In genomic region chr15:88255109-88255495, GRCh38 we compare ENCODE assay signal across 11 cellular contexts. TPM values are rescaled to one million over a fixed set of nuclear protein-coding genes. Genes with fewer than 3 reads are reported as not detected.
A peak's percentile ranks its signal among the peaks of the same experiment; 100 is the strongest.
DNase-seq lines count a peak whose midpoint lies in the region; ATAC-seq and TF ChIP-seq lines count a peak whose summit lies in the region.
"Had no signal": no experiment of that assay in that cellular context is flagged by ENCODE, and none has a peak within 500 bp of the region (broad histone marks: within the 10 kb centered on the region; RNA-seq: fewer than 3 reads in every experiment).

No MANE protein-coding gene starts in this region.

- H3K4me3 Mint-ChIP-seq in endothelial cell (ENCODE audit: unreplicated experiment) = peak overlapping the region; percentile 50

- 3% methylated on average over 22 of the region's 22 CpGs for WGBS in HUES64
- WGBS in body of pancreas, 2 donors = 1 to 5% methylated on average over 18 to 22 of the region's 22 CpGs

- H3K4me3 ChIP-seq in BE2C (ENCODE audit: low read depth, low read length) (peak overlapping the region; percentile 26; the same call in 1 of the 2 replicates), HUES64 (ENCODE audit: low read length) (peak overlapping the region; percentile 58), body of pancreas (no peak overlapping the region)

- no peaks in the 10 kb centered on the region for H3K9me3 Mint-ChIP-seq in endothelial cell (ENCODE audit: unreplicated experiment)

- H3K4me1 ChIP-seq in BE2C = no peaks in the 10 kb centered on the region
- peaks cover 4% of the 10 kb centered on the region; the same call in 1 of the 2 replicates for H3K4me1 ChIP-seq in HUES64 (ENCODE audit: insufficient read depth, low read length)
- H3K4me1 ChIP-seq in body of pancreas = peaks cover 22% of the 10 kb centered on the region

- ATAC-seq in body of pancreas = no peak

- H3K4me1 Mint-ChIP-seq in endothelial cell (ENCODE audit: unreplicated experiment) = peaks cover 8% of the 10 kb centered on the region

- H3K9ac ChIP-seq in HUES64 (ENCODE audit: low read depth, low read length) = no peak overlapping the region

- H3K36me3 ChIP-seq in BE2C (no peaks in the 10 kb centered on the region), HUES64 (ENCODE audit: insufficient read depth, low read length) (no peaks in the 10 kb centered on the region), body of pancreas (replicated peaks in 1 of 2; ENCODE audit: insufficient read depth in 1 of 2, low read depth in 2 of 2) (no peaks in the 10 kb centered on the region)

- no peaks in the 10 kb centered on the region for H3K9me3 ChIP-seq in BE2C
- no peaks in the 10 kb centered on the region for H3K9me3 ChIP-seq in HUES64 (ENCODE audit: insufficient read depth, low read depth, low read length)
- no peaks in the 10 kb centered on the region for H3K9me3 ChIP-seq in body of pancreas

- no peak overlapping the region for H3K27ac Mint-ChIP-seq in endothelial cell (ENCODE audit: unreplicated experiment)

- no peak overlapping the region for H3K27ac ChIP-seq in HUES64 (ENCODE audit: low read depth, low read length)
- H3K27ac ChIP-seq in body of pancreas = no peak overlapping the region

- CTCF ChIA-PET in HEK293T (lab: Yijun Ruan, JAX) = interaction anchor here (1.6 kb wide), 1 partner anchor 200 kb away, joined by 3 read pairs; no protein-coding TSS in a partner anchor

- peaks cover 37% of the 10 kb centered on the region for H3K27me3 ChIP-seq in BE2C
- H3K27me3 ChIP-seq in HUES64 (ENCODE audit: insufficient read depth, low read length) = peaks cover 54% of the 10 kb centered on the region
- peaks cover 0 to 41% of the 10 kb centered on the region in 2 donors for H3K27me3 ChIP-seq in body of pancreas

- DNase-seq in BE2C (no peak), endothelial cell (ENCODE audit: low spot score) (no peak), nucleus accumbens (lab: John Stamatoyannopoulos, UW) (peak in 32 of 56 donors; percentile 8 to 70 (median 34)), HEK293T (ENCODE audit: extremely low spot score) (no peak), NCI-H1092 (lab: John Stamatoyannopoulos, UW) (no peak), body of pancreas (no peak), NCI-H2107 treated with DMSO at 0.1 percent for 48 hours (lab: John Stamatoyannopoulos, UW; ENCODE audit: unreplicated experiment) (no peak)
- DNase-seq: activated gamma-delta T cell treated with Interleukin-2 at 50 U/mL for 16 hours, Calu3, NCI-H82 had no signal

- POLR2A ChIA-PET in HEK293T (lab: Yijun Ruan, JAX) = no interaction called here

- TF ChIP-seq CTCF in BE2C (IDR thresholded peaks at IDR 0.05; ENCODE audit: low read depth, low read length) = no peak
- no peak for TF ChIP-seq CTCF in endothelial cell (IDR thresholded peaks at IDR 0.05; ENCODE audit: unreplicated experiment)
- no peak for TF ChIP-seq CTCF in body of pancreas (IDR thresholded peaks at IDR 0.05)

- no peaks in the 10 kb centered on the region for H3K36me3 Mint-ChIP-seq in endothelial cell (ENCODE audit: low read depth, unreplicated experiment)

- peaks cover 21% of the 10 kb centered on the region for H3K27me3 Mint-ChIP-seq in endothelial cell (ENCODE audit: unreplicated experiment)

- intact Hi-C loops in body of pancreas (cut with DNase I) = no loop called here

- TF ChIP-seq POLR2A in body of pancreas (IDR thresholded peaks at IDR 0.05) = no peak

TF ChIP-seq in HEK293T, 16 proteins besides CTCF, POLR2A, EP300 and RAD21:
- TF ChIP-seq FOXA1 (IDR thresholded peaks at IDR 0.05) = no peak
- TF ChIP-seq FOXM1 (IDR thresholded peaks at IDR 0.05; ENCODE audit: borderline replicate concordance) = no peak
- no peak for TF ChIP-seq LEF1 (IDR thresholded peaks at IDR 0.05; ENCODE audit: borderline replicate concordance)
- TF ChIP-seq TARDBP (IDR thresholded peaks at IDR 0.05) = no peak
- TF ChIP-seq ELF4 (IDR thresholded peaks at IDR 0.05) = no peak
- no peak for TF ChIP-seq ARNT (IDR thresholded peaks at IDR 0.05)
- TF ChIP-seq ZNF384 (IDR thresholded peaks at IDR 0.05) = no peak
- TF ChIP-seq, protein P1, sequence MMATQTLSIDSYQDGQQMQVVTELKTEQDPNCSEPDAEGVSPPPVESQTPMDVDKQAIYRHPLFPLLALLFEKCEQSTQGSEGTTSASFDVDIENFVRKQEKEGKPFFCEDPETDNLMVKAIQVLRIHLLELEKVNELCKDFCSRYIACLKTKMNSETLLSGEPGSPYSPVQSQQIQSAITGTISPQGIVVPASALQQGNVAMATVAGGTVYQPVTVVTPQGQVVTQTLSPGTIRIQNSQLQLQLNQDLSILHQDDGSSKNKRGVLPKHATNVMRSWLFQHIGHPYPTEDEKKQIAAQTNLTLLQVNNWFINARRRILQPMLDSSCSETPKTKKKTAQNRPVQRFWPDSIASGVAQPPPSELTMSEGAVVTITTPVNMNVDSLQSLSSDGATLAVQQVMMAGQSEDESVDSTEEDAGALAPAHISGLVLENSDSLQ (IDR thresholded peaks at IDR 0.05) = no peak
- no peak for TF ChIP-seq NFRKB (IDR thresholded peaks at IDR 0.05)
- TF ChIP-seq BHLHE40 (IDR thresholded peaks at IDR 0.05; ENCODE audit: borderline replicate concordance) = no peak
- no peak for TF ChIP-seq SP1 (IDR thresholded peaks at IDR 0.05)
- no peak for TF ChIP-seq SUZ12 (IDR thresholded peaks at IDR 0.05)
- TF ChIP-seq CTBP1 (IDR thresholded peaks at IDR 0.05; ENCODE audit: borderline replicate concordance) = no peak
- TF ChIP-seq L3MBTL2 (conservative IDR thresholded peaks at IDR 0.05) = no peak
- TF ChIP-seq HDGF (IDR thresholded peaks at IDR 0.05; ENCODE audit: borderline replicate concordance) = no peak
- TF ChIP-seq FOXK2 (IDR thresholded peaks at IDR 0.05) = no peak

RNA-seq across cellular contexts. Expression of gene NTRK3, which starts 1.4 kb away (rescaled TPM):
- polyA plus RNA-seq in BE2C (2012; ENCODE audit: insufficient read depth, insufficient read length, low read depth) = 2.6 TPM
- 2.2 TPM for polyA plus RNA-seq in HUES64 (2013, experiment 1 of 2)
- 2.0 TPM for polyA plus RNA-seq in HUES64 (2013, experiment 2 of 2)
- total RNA-seq in endothelial cell (ENCODE audit: unreplicated experiment) (6.4 TPM), body of pancreas (1 to 10 TPM in 1 of 2 donors, under 1 TPM in 1; 0.66 to 5.2 TPM)
- total RNA-seq: Calu3 had no signal

Comparison
In these comparisons a context has a peak if more than half of its experiments do, and no peak if none do; other contexts are left out.
1. DNase-seq: peak in nucleus accumbens (32 of 56); none in BE2C (single experiment), endothelial cell (single experiment), HEK293T (single experiment), NCI-H1092 (single experiment), body of pancreas (0 of 4) and NCI-H2107 treated with DMSO at 0.1 percent for 48 hours (single experiment).
2. H3K4me3 ChIP-seq: peak in BE2C (single experiment) and HUES64 (single experiment); none in body of pancreas (0 of 2).